In the genomic region with DNA sequence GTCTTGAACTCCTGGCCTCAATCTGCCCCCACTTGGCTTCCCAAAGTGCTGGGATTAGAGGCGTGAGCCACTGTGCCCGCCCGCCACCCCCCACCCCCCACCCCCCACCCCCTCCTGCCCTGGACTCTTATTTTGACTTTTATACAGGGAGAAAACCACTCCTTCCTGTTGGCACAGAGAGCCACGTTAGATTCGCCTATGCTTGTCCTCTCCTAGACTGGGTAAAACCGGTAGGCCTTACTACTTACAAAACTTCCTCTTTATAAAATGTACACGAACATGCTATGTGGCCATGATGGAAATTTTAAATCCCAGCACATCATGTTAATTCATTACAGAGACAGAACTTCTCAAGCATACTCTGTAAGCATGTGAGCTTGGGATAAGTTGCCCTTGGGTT, we compare ENCODE assay signal across 20 cellular contexts.
"Had no signal": no experiment of that assay in that cellular context is flagged by ENCODE, and none has a peak within 500 bp of the region (broad histone marks: within the 10 kb centered on the region; RNA-seq: fewer than 3 reads in every experiment).

No MANE protein-coding gene starts in this region.

- H3K9me3 ChIP-seq: spleen, thoracic aorta, upper lobe of left lung had no signal

- H3K36me3 ChIP-seq: spleen, thoracic aorta, upper lobe of left lung had no signal

- H3K4me3 ChIP-seq: spleen, thoracic aorta, upper lobe of left lung had no signal

- DNase-seq: activated CD4-positive, alpha-beta T cell treated with anti-CD3 and anti-CD28 coated beads for 48 hours; activated CD8-positive, alpha-beta T cell treated with anti-CD3 and anti-CD28 coated beads for 36 hours; activated naive CD4-positive, alpha-beta T cell; activated naive CD8-positive, alpha-beta T cell treated with anti-CD3 and anti-CD28 coated beads for 36 hours; activated T-cell treated with anti-CD3 and anti-CD28 coated beads, Interleukin-2, amount 50 U/mL, for 1 hour; amniotic stem cell; dermis blood vessel endothelial cell; effector memory CD4-positive, alpha-beta T cell; hippocampal formation; left colon; nucleus accumbens; posterior cingulate gyrus; retina; spleen; stimulated activated naive B cell treated with anti-CD40 and anti-IgM and Interleukin-4, amounts not matched to agents 10 μg/mL and 1 μg/mL and 100 μg/mL, for 72 hours; T-helper 17 cell; upper lobe of left lung had no signal

- ATAC-seq: activated CD8-positive, alpha-beta T cell treated with anti-CD3 and anti-CD28 coated beads for 36 hours; activated T-helper 17 cell treated with anti-CD3 and anti-CD28 coated beads, Interleukin-2, amount 50 U/mL, for 72 hours; left colon; T-helper 17 cell had no signal

- H3K4me1 ChIP-seq: foreskin keratinocyte, spleen had no signal

- H3K27me3 ChIP-seq: foreskin keratinocyte, upper lobe of left lung had no signal

- H3K27ac ChIP-seq: foreskin keratinocyte, spleen, thoracic aorta, upper lobe of left lung had no signal
